ENCODE assay signal across 8 cellular contexts in genomic region chr1:109075531-109076490, GRCh38. TPM values are rescaled to one million over a fixed set of nuclear protein-coding genes. Genes with fewer than 3 reads are reported as not detected.
A peak's percentile ranks its signal among the peaks of the same experiment; 100 is the strongest.
DNase-seq lines count a peak whose midpoint lies in the region; ATAC-seq, FAIRE-seq and TF ChIP-seq lines count a peak whose summit lies in the region.

Gene TAF13 (minus strand): TSS chr1:109076003. CDS start chr1:109075947, 56 bp downstream.

- ATAC-seq in HG03457 (IDR thresholded peaks at IDR 0.05; ENCODE audit: unreplicated experiment): peak; percentile 97
- ATAC-seq in left colon: peak; percentile 100

- H3K27ac ChIP-seq in BLaER1 (peak within 1 kb of the TSS; percentile 95), coronary artery (peak within 1 kb of the TSS; percentile 90 to 93)

- peaks cover 24% of the 10 kb centered on the region for H3K36me3 ChIP-seq in BLaER1

- no peaks in the 10 kb centered on the region for H3K27me3 ChIP-seq in BLaER1

- peak within 1 kb of the TSS; percentile 93 for H3K4me3 Mint-ChIP-seq in activated CD4-positive, alpha-beta T cell treated with anti-CD3 and anti-CD28 coated beads, Interleukin-2, amount 10 ng/mL, durations not matched to agents 24 days and 14 days

- peaks cover 10% of the 10 kb centered on the region for H3K4me1 Mint-ChIP-seq in activated CD4-positive, alpha-beta T cell treated with anti-CD3 and anti-CD28 coated beads, Interleukin-2, amount 10 ng/mL, durations not matched to agents 24 days and 14 days

- H3K27ac Mint-ChIP-seq in activated CD4-positive, alpha-beta T cell treated with anti-CD3 and anti-CD28 coated beads, Interleukin-2, amount 10 ng/mL, durations not matched to agents 24 days and 14 days: peak within 1 kb of the TSS; percentile 92

- no peaks in the 10 kb centered on the region for H3K27me3 Mint-ChIP-seq in activated CD4-positive, alpha-beta T cell treated with anti-CD3 and anti-CD28 coated beads, Interleukin-2, amount 10 ng/mL, durations not matched to agents 24 days and 14 days

- H3K9me3 Mint-ChIP-seq in activated CD4-positive, alpha-beta T cell treated with anti-CD3 and anti-CD28 coated beads, Interleukin-2, amount 10 ng/mL, durations not matched to agents 24 days and 14 days: no peaks in the 10 kb centered on the region

- H3K9ac ChIP-seq in BLaER1: peak within 1 kb of the TSS; percentile 86

- H3K9me3 ChIP-seq in BLaER1: peaks cover 5% of the 10 kb centered on the region

- H3K4me3 ChIP-seq in BLaER1: peak within 1 kb of the TSS; percentile 72
- H3K4me3 ChIP-seq in coronary artery: peak within 1 kb of the TSS; percentile 83

- FAIRE-seq in GM19239 (lab: Jason Lieb, UNC): peak; percentile 94

- no peak for TF ChIP-seq CTCF in coronary artery (IDR thresholded peaks at IDR 0.05)

- peak within 1 kb of the TSS; percentile 81 for H3K4me2 ChIP-seq in BLaER1

- 0 out of 2 replicates have a peak, but pooled peaks cover 2% of the 10 kb centered on the region for H4K20me1 ChIP-seq in BLaER1

- peaks cover 19% of the 10 kb centered on the region for H3K4me1 ChIP-seq in BLaER1

- intact Hi-C loops in activated CD4-positive, alpha-beta T cell treated with anti-CD3 and anti-CD28 coated beads, Interleukin-2, amount 10 ng/mL, durations not matched to agents 24 days and 14 days (cut with micrococcal nuclease): loop anchor here (1.0 kb wide), 4 partner anchors 14 to 113 kb away; partner anchors contain the start of genes CLCC1, TMEM167B and WDR47
- intact Hi-C loops in left colon (cut with DNase I, micrococcal nuclease): no loop called here

- DNase-seq in GM19239 (ENCODE audit: insufficient read length, low spot score) (peak; percentile 94), NCI-H524 treated with DMSO at 0.1 percent for 48 hours (lab: John Stamatoyannopoulos, UW) (peak; percentile 60), coronary artery (ENCODE audit: low spot score) (peak; percentile 97), left colon (peak; percentile 95 to 96)
- peak; percentile 97 for DNase-seq in activated CD4-positive, alpha-beta T cell treated with anti-CD3 and anti-CD28 coated beads, Interleukin-2, amount 10 ng/mL, durations not matched to agents 24 days and 14 days
- peak; percentile 88 for DNase-seq in stimulated activated CD4-positive, alpha-beta T cell treated with anti-CD3 and anti-CD28 coated beads, Interleukin-1b, Interleukin-23, amount 100 ng/mL, for 48 hours

- peaks cover 12% of the 10 kb centered on the region for H3K36me3 Mint-ChIP-seq in activated CD4-positive, alpha-beta T cell treated with anti-CD3 and anti-CD28 coated beads, Interleukin-2, amount 10 ng/mL, durations not matched to agents 24 days and 14 days (ENCODE audit: low read depth)

RNA-seq across cellular contexts. Expression of gene TAF13, which starts in this region (rescaled TPM):
- 24.9 and 31.7 TPM in 2 replicates for total RNA-seq in activated CD4-positive, alpha-beta T cell treated with anti-CD3 and anti-CD28 coated beads, Interleukin-2, amount 10 ng/mL, durations not matched to agents 24 days and 14 days
- total RNA-seq in left colon: 10 to 100 TPM; 45.5 to 48.1 TPM

Comparison
In these comparisons a context has a peak if more than half of its experiments do, and no peak if none do; other contexts are left out.
1. Peak in every context shown above with its lines: DNase-seq, ATAC-seq, H3K4me3 ChIP-seq and H3K27ac ChIP-seq.